Comparison of ENCODE assay signal across 8 cellular contexts in the genomic region with DNA sequence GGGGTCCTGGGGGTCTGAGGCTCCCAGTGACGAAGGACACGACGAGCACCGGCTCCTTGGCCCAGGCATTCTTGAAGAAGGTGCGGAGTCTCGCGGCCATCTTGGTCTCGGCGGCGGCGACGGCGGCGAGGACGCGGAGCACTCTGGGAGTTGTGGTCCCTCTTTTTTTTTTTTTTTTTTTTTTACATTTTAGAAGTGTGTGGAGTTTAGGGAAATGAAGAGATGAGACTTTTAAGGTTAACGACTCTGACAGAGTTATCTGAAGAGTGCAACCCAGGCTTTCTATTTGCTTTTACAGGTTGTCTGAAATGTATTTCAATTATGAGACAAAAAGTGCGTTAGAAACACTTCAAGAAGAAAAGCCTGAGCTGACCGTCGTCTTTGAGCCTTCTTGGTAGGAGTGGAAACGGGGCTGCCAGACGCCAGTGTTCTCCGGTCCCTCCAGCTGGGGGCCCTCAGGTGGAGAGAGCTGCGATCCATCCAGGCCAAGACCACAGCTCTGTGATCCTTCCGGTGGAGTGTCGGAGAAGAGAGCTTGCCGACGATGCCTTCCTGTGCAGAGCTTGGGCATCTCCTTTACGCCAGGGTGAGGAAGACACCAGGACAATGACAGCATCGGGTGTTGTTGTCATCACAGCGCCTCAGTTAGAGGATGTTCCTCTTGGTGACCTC. TPM values are rescaled to one million over a fixed set of nuclear protein-coding genes. Genes with fewer than 3 reads are reported as not detected.
DNase-seq lines count a peak whose midpoint lies in the region; ATAC-seq and TF ChIP-seq lines count a peak whose summit lies in the region.

No MANE protein-coding gene starts in this region.

- H3K36me3 Mint-ChIP-seq in activated T-helper 1 cell treated with anti-CD3 and anti-CD28 coated beads, Interleukin-12 subunit alpha, Interleukin-12 subunit beta, Interleukin-2, Interleukin-4 antibody, amounts not matched to agents 30 ng/mL and 10 ng/mL and 1 ng/mL, durations not matched to agents 14 hours and 24 hours and 36 hours (ENCODE audit: low read depth) = no peaks in the 10 kb centered on the region

- 37 to 47% (median 43%) methylated on average over 31 of the region's 31 CpGs for WGBS in spleen, 5 donors

- H3K27me3 ChIP-seq in spleen (replicated peaks in 1 of 7) = no peaks in the 10 kb centered on the region

- no peak for TF ChIP-seq CTCF in spleen (IDR thresholded peaks at IDR 0.05 in 8 of 11, conservative IDR thresholded peaks at IDR 0.05 in 3 of 11)

- H3K4me3 ChIP-seq in spleen = peak overlapping the region in 7 of 8 donors; percentile 6 to 62 (median 29)

- no peak overlapping the region for H3K4me3 Mint-ChIP-seq in activated T-helper 1 cell treated with anti-CD3 and anti-CD28 coated beads, Interleukin-12 subunit alpha, Interleukin-12 subunit beta, Interleukin-2, Interleukin-4 antibody, amounts not matched to agents 30 ng/mL and 10 ng/mL and 1 ng/mL, durations not matched to agents 14 hours and 24 hours and 36 hours

- no peaks in the 10 kb centered on the region for H3K4me1 Mint-ChIP-seq in activated T-helper 1 cell treated with anti-CD3 and anti-CD28 coated beads, Interleukin-12 subunit alpha, Interleukin-12 subunit beta, Interleukin-2, Interleukin-4 antibody, amounts not matched to agents 30 ng/mL and 10 ng/mL and 1 ng/mL, durations not matched to agents 14 hours and 24 hours and 36 hours (ENCODE audit: low read depth)

- TF ChIP-seq POLR2A in spleen (IDR thresholded peaks at IDR 0.05) = no peak

- ATAC-seq in GM21737 (IDR thresholded peaks at IDR 0.05; ENCODE audit: unreplicated experiment) (no peak), GM21619 (IDR thresholded peaks at IDR 0.05; ENCODE audit: unreplicated experiment) (no peak)

- peaks cover 1% of the 10 kb centered on the region for H3K27me3 Mint-ChIP-seq in activated T-helper 1 cell treated with anti-CD3 and anti-CD28 coated beads, Interleukin-12 subunit alpha, Interleukin-12 subunit beta, Interleukin-2, Interleukin-4 antibody, amounts not matched to agents 30 ng/mL and 10 ng/mL and 1 ng/mL, durations not matched to agents 14 hours and 24 hours and 36 hours (ENCODE audit: insufficient read depth)

- H3K9me3 ChIP-seq in spleen = no peaks in the 10 kb centered on the region

- no peak overlapping the region for H3K27ac Mint-ChIP-seq in activated T-helper 1 cell treated with anti-CD3 and anti-CD28 coated beads, Interleukin-12 subunit alpha, Interleukin-12 subunit beta, Interleukin-2, Interleukin-4 antibody, amounts not matched to agents 30 ng/mL and 10 ng/mL and 1 ng/mL, durations not matched to agents 14 hours and 24 hours and 36 hours

- peaks cover 0 to 15% (median 1%) of the 10 kb centered on the region in 6 donors for H3K4me1 ChIP-seq in spleen

- DNase-seq in activated T-helper 1 cell treated with Interleukin-2 at 50 U/mL for 16 hours (ENCODE audit: low read depth) (peak; percentile 8), RPMI7951 (ENCODE audit: low read depth) (peak; percentile 51), dedifferentiated amniotic fluid mesenchymal stem cell (ENCODE audit: extremely low spot score) (peak; percentile 15), kidney tubule cell (ENCODE audit: low spot score) (peak; percentile 56), spleen (peak; percentile 86)
- no peak for DNase-seq in activated T-helper 1 cell treated with anti-CD3 and anti-CD28 coated beads, Interleukin-12 subunit alpha, Interleukin-12 subunit beta, Interleukin-2, Interleukin-4 antibody, amounts not matched to agents 30 ng/mL and 10 ng/mL and 1 ng/mL, durations not matched to agents 14 hours and 24 hours and 36 hours (ENCODE audit: low spot score)

- peak overlapping the region in 7 of 8 donors; percentile 2 to 75 (median 46) for H3K27ac ChIP-seq in spleen

- no peaks in the 10 kb centered on the region for H3K9me3 Mint-ChIP-seq in activated T-helper 1 cell treated with anti-CD3 and anti-CD28 coated beads, Interleukin-12 subunit alpha, Interleukin-12 subunit beta, Interleukin-2, Interleukin-4 antibody, amounts not matched to agents 30 ng/mL and 10 ng/mL and 1 ng/mL, durations not matched to agents 14 hours and 24 hours and 36 hours

- intact Hi-C loops in activated T-helper 1 cell treated with anti-CD3 and anti-CD28 coated beads, Interleukin-12 subunit alpha, Interleukin-12 subunit beta, Interleukin-2, Interleukin-4 antibody, amounts not matched to agents 30 ng/mL and 10 ng/mL and 1 ng/mL, durations not matched to agents 14 hours and 24 hours and 36 hours (cut with micrococcal nuclease) = no loop called here
- intact Hi-C loops in spleen (cut with DNase I; ENCODE audit: low total_unique reads) = no loop called here

- H3K36me3 ChIP-seq in spleen = peaks cover 0 to 52% (median 0%) of the 10 kb centered on the region in 6 donors

RNA-seq across cellular contexts. Expression of gene OR2B11, which starts 9.7 kb away (rescaled TPM):
- not detected in 2 replicates for total RNA-seq in activated T-helper 1 cell treated with anti-CD3 and anti-CD28 coated beads, Interleukin-12 subunit alpha, Interleukin-12 subunit beta, Interleukin-2, Interleukin-4 antibody, amounts not matched to agents 30 ng/mL and 10 ng/mL and 1 ng/mL, durations not matched to agents 14 hours and 24 hours and 36 hours
- total RNA-seq in RPMI7951 (2014; rRNA removed; shearing (Covaris generic)) = not detected in 2 replicates
- not detected for total RNA-seq in spleen
- not detected for polyA plus RNA-seq in spleen

RNA-seq across cellular contexts. Expression of gene NLRP3, which starts 32.3 kb away (rescaled TPM):
- 0.12 TPM in 1 of 2 replicates, not detected in the other for total RNA-seq in activated T-helper 1 cell treated with anti-CD3 and anti-CD28 coated beads, Interleukin-12 subunit alpha, Interleukin-12 subunit beta, Interleukin-2, Interleukin-4 antibody, amounts not matched to agents 30 ng/mL and 10 ng/mL and 1 ng/mL, durations not matched to agents 14 hours and 24 hours and 36 hours
- total RNA-seq in RPMI7951 (2014; rRNA removed; shearing (Covaris generic)) = 2.1 and 3.1 TPM in 2 replicates
- total RNA-seq in spleen = 10 to 100 TPM in 3 of 7 donors, 1 to 10 TPM in 4; 8.1 to 17.0 (median 9.3) TPM
- 1 to 10 TPM; 1.2 to 3.4 (median 1.7) TPM for polyA plus RNA-seq in spleen
